In genomic region chr17:61504697-61505096, GRCh38 we compare ENCODE assay signal across 16 cellular contexts. TPM values are rescaled to one million over a fixed set of nuclear protein-coding genes. Genes with fewer than 3 reads are reported as not detected.
DNase-seq lines count a peak whose midpoint lies in the region; ATAC-seq, FAIRE-seq and TF ChIP-seq lines count a peak whose summit lies in the region.
"Had no signal": no experiment of that assay in that cellular context is flagged by ENCODE, and none has a peak within 500 bp of the region (broad histone marks: within the 10 kb centered on the region; RNA-seq: fewer than 3 reads in every experiment).

No MANE protein-coding gene starts in this region.

- H3K27ac Mint-ChIP-seq in activated T-cell treated with anti-CD3 and anti-CD28 coated beads, Interleukin-2, amount 50 U/mL, for 24 hours: no peak overlapping the region

- no peak for ATAC-seq in GM18858 (IDR thresholded peaks at IDR 0.05; ENCODE audit: unreplicated experiment)
- ATAC-seq: gastrocnemius medialis, left lung had no signal

- H3K27me3 Mint-ChIP-seq in activated T-cell treated with anti-CD3 and anti-CD28 coated beads, Interleukin-2, amount 50 U/mL, for 24 hours: peaks cover 43% of the 10 kb centered on the region

- intact Hi-C loops in kidney (cut with DNase I): no loop called here

- no peaks in the 10 kb centered on the region for H3K4me1 ChIP-seq in kidney (ENCODE audit: control insufficient read depth in 1 of 2, insufficient read depth in 1 of 2, low read depth in 1 of 2, low read length in 2 of 2)
- H3K4me1 ChIP-seq: gastrocnemius medialis, left lung, stomach had no signal

- FAIRE-seq in kidney (lab: Jason Lieb, UNC): no peak

- H3K4me3 Mint-ChIP-seq in activated T-cell treated with anti-CD3 and anti-CD28 coated beads, Interleukin-2, amount 50 U/mL, for 24 hours: no peak overlapping the region

- H3K4me3 ChIP-seq in fibroblast of pulmonary artery (replicated peaks; ENCODE audit: low read depth, low read length): no peak overlapping the region
- H3K4me3 ChIP-seq in kidney (ENCODE audit: low read length in 2 of 2): no peak overlapping the region
- H3K4me3 ChIP-seq: gastrocnemius medialis, left lung, stomach had no signal

- no peaks in the 10 kb centered on the region for H3K36me3 Mint-ChIP-seq in activated T-cell treated with anti-CD3 and anti-CD28 coated beads, Interleukin-2, amount 50 U/mL, for 24 hours (ENCODE audit: low read depth)

- peak; percentile 72 for DNase-seq in HCEC 1CT
- DNase-seq in SW480 (ENCODE audit: low spot score): peak; percentile 71
- DNase-seq in fibroblast of pulmonary artery (ENCODE audit: low read depth): peak; percentile 72
- no peak for DNase-seq in activated CD8-positive, alpha-beta memory T cell treated with anti-CD3 and anti-CD28 coated beads for 24 hours
- no peak for DNase-seq in activated T-cell treated with anti-CD3 and anti-CD28 coated beads, Interleukin-2, amount 50 U/mL, for 24 hours
- no peak for DNase-seq in kidney
- DNase-seq: activated effector memory CD4-positive, alpha-beta T cell treated with anti-CD3 and anti-CD28 coated beads, Interleukin-2, amount 50 U/mL, for 16 hours; DND-41; gastrocnemius medialis; left lung; NCI-H1417 treated with DMSO at 0.1 percent for 48 hours; NCI-H774; stomach had no signal

- H3K9ac ChIP-seq in kidney (ENCODE audit: low read length in 2 of 2): no peak overlapping the region

- H3K9me3 Mint-ChIP-seq in activated T-cell treated with anti-CD3 and anti-CD28 coated beads, Interleukin-2, amount 50 U/mL, for 24 hours: no peaks in the 10 kb centered on the region

- no peaks in the 10 kb centered on the region for H3K4me1 Mint-ChIP-seq in activated T-cell treated with anti-CD3 and anti-CD28 coated beads, Interleukin-2, amount 50 U/mL, for 24 hours (ENCODE audit: low read depth)

- no peaks in the 10 kb centered on the region for H3K9me3 ChIP-seq in kidney (ENCODE audit: control insufficient read depth in 1 of 2, low read length in 2 of 2)
- H3K9me3 ChIP-seq: gastrocnemius medialis, left lung, neutrophil, stomach had no signal

- no peaks in the 10 kb centered on the region for H3K36me3 ChIP-seq in kidney (ENCODE audit: control insufficient read depth in 1 of 2, insufficient read depth in 2 of 2, low read length in 2 of 2)
- H3K36me3 ChIP-seq: gastrocnemius medialis, left lung, neutrophil, stomach had no signal

- TF ChIP-seq CTCF in fibroblast of pulmonary artery (IDR thresholded peaks at IDR 0.05; ENCODE audit: low read length, missing control alignments) (no peak), kidney (IDR thresholded peaks at IDR 0.05; ENCODE audit: borderline replicate concordance, extremely low read depth, insufficient read depth) (no peak)

- no peak overlapping the region for H3K27ac ChIP-seq in kidney (ENCODE audit: low read depth in 2 of 2, low read length in 2 of 2)
- H3K27ac ChIP-seq: gastrocnemius medialis, left lung, neutrophil, stomach had no signal

RNA-seq across cellular contexts. Expression of gene TBX4, which starts 52.5 kb away (rescaled TPM):
- total RNA-seq in kidney: not detected
- polyA plus RNA-seq in kidney (ENCODE audit: insufficient read depth, low read depth, low replicate concordance): not detected
- total RNA-seq: cerebellum, gastrocnemius medialis had no signal

Comparison
In these comparisons a context has a peak if more than half of its experiments do, and no peak if none do; other contexts are left out.
1. DNase-seq: peak in HCEC 1CT (single experiment), SW480 (single experiment) and fibroblast of pulmonary artery (single experiment); none in activated CD8-positive, alpha-beta memory T cell treated with anti-CD3 and anti-CD28 coated beads for 24 hours (single experiment), activated T-cell treated with anti-CD3 and anti-CD28 coated beads, Interleukin-2, amount 50 U/mL, for 24 hours (single experiment) and kidney (single experiment).